Comparison of ENCODE assay signal across 8 cellular contexts in the genomic region with DNA sequence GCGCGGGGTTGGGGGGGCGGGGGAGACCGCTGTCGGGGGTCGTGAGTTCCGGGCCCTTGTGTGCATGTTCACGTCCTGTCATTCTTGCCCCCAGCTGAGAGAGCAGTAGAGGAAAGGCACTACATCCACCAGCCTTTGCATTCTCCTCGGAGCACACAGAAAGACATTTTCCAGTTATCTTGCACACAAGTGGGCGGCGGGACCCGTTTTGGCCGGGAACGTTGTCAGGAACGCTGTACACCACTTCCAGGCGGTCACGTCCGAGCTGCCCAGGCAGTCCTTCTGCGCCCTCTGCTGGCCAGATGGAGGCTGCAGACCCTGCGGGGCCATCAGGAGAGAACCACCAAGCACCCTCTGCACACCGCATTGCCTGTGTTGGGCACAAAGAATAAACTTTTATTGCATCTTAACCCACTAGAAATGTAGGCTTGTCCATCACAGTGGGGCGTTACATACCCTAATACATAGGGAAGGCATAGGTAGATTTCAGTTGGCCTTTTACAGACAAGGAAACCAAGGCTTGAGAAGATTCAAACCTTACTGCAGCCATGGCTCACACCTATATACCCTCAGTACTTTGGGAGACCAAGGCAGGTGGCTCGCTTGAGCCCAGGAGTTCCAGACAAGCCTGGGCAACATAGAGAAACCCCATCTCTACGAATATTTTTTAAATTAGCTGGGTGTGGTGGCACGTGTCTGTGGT. TPM values are rescaled to one million over a fixed set of nuclear protein-coding genes. Genes with fewer than 3 reads are reported as not detected.
DNase-seq lines count a peak whose midpoint lies in the region; ATAC-seq lines count a peak whose summit lies in the region.

No MANE protein-coding gene starts in this region.

- H3K36me3 Mint-ChIP-seq in effector memory CD8-positive, alpha-beta T cell (ENCODE audit: insufficient read depth): peaks cover 12% of the 10 kb centered on the region

- peak; percentile 30 for ATAC-seq in effector memory CD8-positive, alpha-beta T cell (replicated peaks)

- H3K27ac Mint-ChIP-seq in effector memory CD8-positive, alpha-beta T cell: peak overlapping the region in 1 of 2 donors; percentile 19

- H3K9me3 Mint-ChIP-seq in effector memory CD8-positive, alpha-beta T cell: no peaks in the 10 kb centered on the region

- DNase-seq in COR-L47 (lab: John Stamatoyannopoulos, UW): peak; percentile 82
- DNase-seq in HS-5 (ENCODE audit: low read depth): peak; percentile 43
- peak; percentile 64 for DNase-seq in NOMO-1 treated with DMSO at 0.1 percent for 48 hours (lab: John Stamatoyannopoulos, UW; ENCODE audit: unreplicated experiment)
- DNase-seq in activated CD8-positive, alpha-beta memory T cell treated with anti-CD3 and anti-CD28 coated beads for 4 hours (ENCODE audit: low read depth in 2 of 2): peak; percentile 68 to 74
- peak; percentile 82 to 89 (median 87) for DNase-seq in effector memory CD8-positive, alpha-beta T cell
- DNase-seq in mesenteric fat pad (ENCODE audit: low spot score): peak; percentile 95
- peak; percentile 71 to 76 for DNase-seq in stimulated activated CD8-positive, alpha-beta memory T cell treated with anti-CD3 and anti-CD28 coated beads, Interleukin-15, amount 100 ng/mL, for 48 hours (ENCODE audit: low read depth in 2 of 2)
- DNase-seq in SHP77 treated with DMSO at 0.1 percent for 48 hours (lab: John Stamatoyannopoulos, UW): no peak

- no peak overlapping the region for H3K4me3 Mint-ChIP-seq in effector memory CD8-positive, alpha-beta T cell

- H3K4me1 Mint-ChIP-seq in effector memory CD8-positive, alpha-beta T cell (ENCODE audit: low read depth in 2 of 2): peaks cover 19 to 24% of the 10 kb centered on the region in 2 donors

- H3K27me3 Mint-ChIP-seq in effector memory CD8-positive, alpha-beta T cell: peaks cover 0 to under 1% of the 10 kb centered on the region in 2 donors

RNA-seq across cellular contexts. Expression of gene CDKN1C, which starts 2.8 kb away (rescaled TPM):
- total RNA-seq in mesenteric fat pad: 252 TPM

RNA-seq across cellular contexts. Expression of gene PHLDA2, which starts 40.8 kb away (rescaled TPM):
- 6.8 TPM for total RNA-seq in mesenteric fat pad
